In the genomic region with DNA sequence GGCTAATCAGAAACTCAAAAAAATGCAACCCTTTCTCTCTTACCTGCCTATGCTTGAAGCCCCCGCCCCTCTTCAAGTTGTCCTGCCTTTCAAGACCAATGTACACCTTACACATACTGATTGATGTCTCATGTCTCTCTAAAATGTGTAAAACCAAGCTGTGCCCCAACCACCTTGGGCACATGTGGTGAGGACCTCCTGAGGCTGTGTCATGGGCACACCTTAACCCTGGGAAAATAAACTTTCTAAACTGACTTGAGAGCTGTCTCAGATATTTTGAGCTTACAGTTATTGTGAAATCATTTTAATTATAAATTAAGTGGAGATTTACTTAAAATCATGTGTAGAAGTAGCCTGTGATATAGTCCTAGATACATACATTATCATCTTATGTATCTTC, we compare ENCODE assay signal across 1 cellular context.
TF ChIP-seq lines count a peak whose summit lies in the region.

No MANE protein-coding gene starts in this region.

TF ChIP-seq in IMR-90, 13 proteins besides CTCF, POLR2A, EP300 and RAD21:
- TF ChIP-seq SMC3 (IDR thresholded peaks at IDR 0.05; ENCODE audit: low read depth, low read length): no peak
- 0 out of 2 replicates have a peak, but pooled peaks have one; percentile 15 for TF ChIP-seq CEBPB (IDR thresholded peaks at IDR 0.05; ENCODE audit: low read depth, low read length)
- no peak for TF ChIP-seq RCOR1 (IDR thresholded peaks at IDR 0.05; ENCODE audit: insufficient replicate concordance, low read length)
